10 cellular contexts compared by ENCODE assay signal in genomic region chr5:125700380-125700856, GRCh38.
DNase-seq lines count a peak whose midpoint lies in the region; ATAC-seq and TF ChIP-seq lines count a peak whose summit lies in the region.
"Had no signal": no experiment of that assay in that cellular context is flagged by ENCODE, and none has a peak within 500 bp of the region (broad histone marks: within the 10 kb centered on the region; RNA-seq: fewer than 3 reads in every experiment).

No MANE protein-coding gene starts in this region.

- no peak for TF ChIP-seq CTCF in heart left ventricle (IDR thresholded peaks at IDR 0.05)
- TF ChIP-seq CTCF in PC-9 (conservative IDR thresholded peaks at IDR 0.05) = no peak

- no peak overlapping the region for H3K27ac Mint-ChIP-seq in activated CD4-positive, alpha-beta memory T cell treated with anti-CD3 and anti-CD28 coated beads, Interleukin-2, amount 10 ng/mL, durations not matched to agents 7 days and 5 days

- no peaks in the 10 kb centered on the region for H3K27me3 Mint-ChIP-seq in activated CD4-positive, alpha-beta memory T cell treated with anti-CD3 and anti-CD28 coated beads, Interleukin-2, amount 10 ng/mL, durations not matched to agents 7 days and 5 days

- no peaks in the 10 kb centered on the region for H3K27me3 ChIP-seq in heart left ventricle
- no peaks in the 10 kb centered on the region for H3K27me3 ChIP-seq in PC-9 (ENCODE audit: insufficient read depth, low read depth)
- H3K27me3 ChIP-seq: vagina had no signal

- no peaks in the 10 kb centered on the region for H3K79me2 ChIP-seq in PC-9 (ENCODE audit: low read depth)

- CTCF ChIA-PET in activated CD4-positive, alpha-beta memory T cell treated with anti-CD3 and anti-CD28 coated beads, Interleukin-2, amount 10 ng/mL, durations not matched to agents 7 days and 5 days (lab: Charles Lee) = no interaction called here
- CTCF ChIA-PET in PC-9 (lab: Charles Lee) = no interaction called here

- H3K4me1 ChIP-seq in heart left ventricle (peaks cover 0 to 17% (median 0%) of the 10 kb centered on the region in 12 donors), PC-9 (replicated peaks; ENCODE audit: insufficient read depth) (no peaks in the 10 kb centered on the region)

- no peaks in the 10 kb centered on the region for H3K9me3 Mint-ChIP-seq in activated CD4-positive, alpha-beta memory T cell treated with anti-CD3 and anti-CD28 coated beads, Interleukin-2, amount 10 ng/mL, durations not matched to agents 7 days and 5 days

- H3K36me3 ChIP-seq in heart left ventricle (no peaks in the 10 kb centered on the region), PC-9 (ENCODE audit: low read depth) (no peaks in the 10 kb centered on the region)
- H3K36me3 ChIP-seq: vagina had no signal

- ATAC-seq in Right ventricle myocardium superior (ENCODE audit: poor library complexity) (peak; percentile 57), heart left ventricle (no peak)

- H3K9me2 ChIP-seq in PC-9 (ENCODE audit: insufficient read depth) = no peaks in the 10 kb centered on the region

- H3K4me3 Mint-ChIP-seq in activated CD4-positive, alpha-beta memory T cell treated with anti-CD3 and anti-CD28 coated beads, Interleukin-2, amount 10 ng/mL, durations not matched to agents 7 days and 5 days = no peak overlapping the region

- H2AFZ ChIP-seq in PC-9 = no peak overlapping the region

- H3K4me3 ChIP-seq in heart left ventricle (peak overlapping the region in 5 of 12 donors; percentile 2 to 29 (median 13)), PC-9 (no peak overlapping the region)
- H3K4me3 ChIP-seq: vagina had no signal

- no TSS peak for BruUV-seq in PC-9 (replicated peaks; lab: Mats Ljungman, UMichigan)

- H3K27ac ChIP-seq in heart left ventricle = no peak overlapping the region
- H3K27ac ChIP-seq in PC-9 = no peak overlapping the region
- H3K27ac ChIP-seq: RWPE1, vagina had no signal

- WGBS in heart left ventricle, 4 donors = 24 to 34% (median 31%) methylated on average over 8 of the region's 8 CpGs

- TF ChIP-seq POLR2A in heart left ventricle (IDR thresholded peaks at IDR 0.05) = no peak

- H4K20me1 ChIP-seq in PC-9 (ENCODE audit: insufficient read depth) = no peaks in the 10 kb centered on the region

- no peaks in the 10 kb centered on the region for H3K36me3 Mint-ChIP-seq in activated CD4-positive, alpha-beta memory T cell treated with anti-CD3 and anti-CD28 coated beads, Interleukin-2, amount 10 ng/mL, durations not matched to agents 7 days and 5 days (ENCODE audit: low read depth)

- H3F3A ChIP-seq in PC-9 (ENCODE audit: insufficient read depth, low read depth) = no peaks in the 10 kb centered on the region

- POLR2A ChIA-PET in activated CD4-positive, alpha-beta memory T cell treated with anti-CD3 and anti-CD28 coated beads, Interleukin-2, amount 10 ng/mL, durations not matched to agents 7 days and 5 days (lab: Charles Lee) = no interaction called here
- POLR2A ChIA-PET in PC-9 (lab: Charles Lee; ENCODE audit: unreplicated experiment) = no interaction called here

- no peak for DNase-seq in Right ventricle myocardium superior
- DNase-seq in heart left ventricle = no peak
- DNase-seq in SK-MEL-5 (ENCODE audit: low read depth, low spot score) = peak; percentile 8
- peak; percentile 70 for DNase-seq in left kidney (ENCODE audit: low read depth, low spot score)
- no peak for DNase-seq in effector CD4-positive, alpha-beta T cell
- no peak for DNase-seq in activated CD4-positive, alpha-beta memory T cell treated with anti-CD3 and anti-CD28 coated beads, Interleukin-2, amount 10 ng/mL, durations not matched to agents 7 days and 5 days
- no peak for DNase-seq in activated CD4-positive, alpha-beta T cell treated with anti-CD3 and anti-CD28 coated beads, Interleukin-2, amount 50 U/mL, for 1 hour
- no peak for DNase-seq in PC-9

- H3K4me1 Mint-ChIP-seq in activated CD4-positive, alpha-beta memory T cell treated with anti-CD3 and anti-CD28 coated beads, Interleukin-2, amount 10 ng/mL, durations not matched to agents 7 days and 5 days = no peaks in the 10 kb centered on the region

- H3K9me3 ChIP-seq in heart left ventricle (peaks cover 0 to 21% (median 8%) of the 10 kb centered on the region in 12 donors), PC-9 (ENCODE audit: insufficient read depth, low read depth) (no peaks in the 10 kb centered on the region)
- H3K9me3 ChIP-seq: vagina had no signal

- no peak overlapping the region for H3K4me2 ChIP-seq in PC-9

- in situ Hi-C loops in SK-MEL-5 (cut with HindIII; ENCODE audit: low pct_unique_long_range_greater_than_20kb, low sequenced_read_pairs) = no loop called here

- intact Hi-C loops in Right ventricle myocardium superior (cut with DNase I) (no loop called here), heart left ventricle (cut with DNase I) (no loop called here), PC-9 (cut with micrococcal nuclease; ENCODE audit: unreplicated experiment) (no loop called here)

Comparison
In these comparisons a context has a peak if more than half of its experiments do, and no peak if none do; other contexts are left out.
1. DNase-seq: peak in SK-MEL-5 (single experiment) and left kidney (single experiment); none in Right ventricle myocardium superior (single experiment), heart left ventricle (0 of 5), effector CD4-positive, alpha-beta T cell (single experiment), activated CD4-positive, alpha-beta memory T cell treated with anti-CD3 and anti-CD28 coated beads, Interleukin-2, amount 10 ng/mL, durations not matched to agents 7 days and 5 days (single experiment), activated CD4-positive, alpha-beta T cell treated with anti-CD3 and anti-CD28 coated beads, Interleukin-2, amount 50 U/mL, for 1 hour (single experiment) and PC-9 (0 of 2).